8 cellular contexts compared by ENCODE assay signal in genomic region chr12:15276088-15276698, GRCh38. TPM values are rescaled to one million over a fixed set of nuclear protein-coding genes. Genes with fewer than 3 reads are reported as not detected.
A peak's percentile ranks its signal among the peaks of the same experiment; 100 is the strongest.
DNase-seq lines count a peak whose midpoint lies in the region; FAIRE-seq and TF ChIP-seq lines count a peak whose summit lies in the region.

No MANE protein-coding gene starts in this region.

- peak; percentile 47 for DNase-seq in Caki2 (ENCODE audit: low read depth)
- peak; percentile 49 for DNase-seq in HEK293T (ENCODE audit: extremely low spot score)
- DNase-seq in RCC 7860 (ENCODE audit: low spot score), result peak; percentile 18
- DNase-seq in fibroblast of mammary gland (ENCODE audit: low read depth), result peak; percentile 73
- DNase-seq in T-helper 2 cell treated with Interferon-gamma antibody and Interleukin-4, amounts not matched to agents 5 μg/mL and 100 μg/mL, for 36 hours (ENCODE audit: low spot score), result no peak
- DNase-seq in COR-L47 (lab: John Stamatoyannopoulos, UW), result no peak
- no peak for DNase-seq in NCI-H526 treated with DMSO at 0.1 percent for 48 hours (lab: John Stamatoyannopoulos, UW)

- CTCF ChIA-PET in HEK293T (lab: Yijun Ruan, JAX), result interaction anchor here (0.6 to 1.6 kb wide), 9 partner anchors 29 to 581 kb away, joined by 3 to 6 read pairs (median 3); partner anchors contain the start of gene RERG

- H3K4me2 ChIP-seq in parathyroid adenoma (ENCODE audit: low read length), result no peak overlapping the region

- no peaks in the 10 kb centered on the region for H3K79me2 ChIP-seq in parathyroid adenoma

- no peaks in the 10 kb centered on the region for H3K4me1 ChIP-seq in parathyroid adenoma

- peaks cover 8% of the 10 kb centered on the region for H3K27me3 Mint-ChIP-seq in T-helper 2 cell treated with Interferon-gamma antibody and Interleukin-4, amounts not matched to agents 5 μg/mL and 100 μg/mL, for 36 hours (ENCODE audit: low read depth)

- no peaks in the 10 kb centered on the region for H3K27me3 ChIP-seq in parathyroid adenoma (ENCODE audit: control insufficient read depth, insufficient read depth, low read length)

- H3K4me1 Mint-ChIP-seq in T-helper 2 cell treated with Interferon-gamma antibody and Interleukin-4, amounts not matched to agents 5 μg/mL and 100 μg/mL, for 36 hours (ENCODE audit: low read depth), result peaks cover 5% of the 10 kb centered on the region

- no peak overlapping the region for H3K27ac ChIP-seq in parathyroid adenoma

- no peak overlapping the region for H3K9ac ChIP-seq in parathyroid adenoma

- H2AFZ ChIP-seq in parathyroid adenoma, result peak overlapping the region; percentile 14

- no peaks in the 10 kb centered on the region for H3K9me3 ChIP-seq in parathyroid adenoma (ENCODE audit: control insufficient read depth, low read length)

- POLR2A ChIA-PET in HEK293T (lab: Yijun Ruan, JAX), result no interaction called here

- no peaks in the 10 kb centered on the region for H3K36me3 ChIP-seq in parathyroid adenoma (ENCODE audit: control insufficient read depth, insufficient read depth, low read length)

- TF ChIP-seq CTCF in fibroblast of mammary gland (conservative IDR thresholded peaks at IDR 0.05; ENCODE audit: control insufficient read depth, insufficient read depth, low read depth, low read length), result peak; percentile 72
- TF ChIP-seq CTCF in parathyroid adenoma (IDR thresholded peaks at IDR 0.05), result peak; percentile 69

- FAIRE-seq in RCC 7860 (lab: Jason Lieb, UNC), result peak; percentile 60

- H3K27ac Mint-ChIP-seq in T-helper 2 cell treated with Interferon-gamma antibody and Interleukin-4, amounts not matched to agents 5 μg/mL and 100 μg/mL, for 36 hours, result no peak overlapping the region

- H3K4me3 ChIP-seq in fibroblast of mammary gland (ENCODE audit: control insufficient read depth, low read depth, low read length), result no peak overlapping the region
- no peak overlapping the region for H3K4me3 ChIP-seq in parathyroid adenoma (ENCODE audit: low read depth, low read length)

- in situ Hi-C loops in Caki2 (cut with HindIII; ENCODE audit: low pct_unique_long_range_greater_than_20kb, low sequenced_read_pairs), result no loop called here

- H3K4me3 Mint-ChIP-seq in T-helper 2 cell treated with Interferon-gamma antibody and Interleukin-4, amounts not matched to agents 5 μg/mL and 100 μg/mL, for 36 hours, result no peak overlapping the region

- no peaks in the 10 kb centered on the region for H3K9me3 Mint-ChIP-seq in T-helper 2 cell treated with Interferon-gamma antibody and Interleukin-4, amounts not matched to agents 5 μg/mL and 100 μg/mL, for 36 hours

- no peaks in the 10 kb centered on the region for H3K36me3 Mint-ChIP-seq in T-helper 2 cell treated with Interferon-gamma antibody and Interleukin-4, amounts not matched to agents 5 μg/mL and 100 μg/mL, for 36 hours (ENCODE audit: low read depth)

TF ChIP-seq in HEK293T, 16 proteins besides CTCF, POLR2A, EP300 and RAD21:
- TF ChIP-seq BHLHE40 (IDR thresholded peaks at IDR 0.05; ENCODE audit: borderline replicate concordance) (no peak), ARNT (IDR thresholded peaks at IDR 0.05) (no peak), FOXK2 (IDR thresholded peaks at IDR 0.05) (no peak), FOXM1 (IDR thresholded peaks at IDR 0.05; ENCODE audit: borderline replicate concordance) (peak; percentile 81), PKNOX1 (IDR thresholded peaks at IDR 0.05) (peak; percentile 32; the same call in 1 of the 2 replicates), ZNF384 (IDR thresholded peaks at IDR 0.05) (no peak), SUZ12 (IDR thresholded peaks at IDR 0.05) (no peak), SP1 (IDR thresholded peaks at IDR 0.05) (no peak), LEF1 (IDR thresholded peaks at IDR 0.05; ENCODE audit: borderline replicate concordance) (no peak)
TF ChIP-seq in HEK293T: peak in this region for 2.

RNA-seq across cellular contexts. Expression of gene PTPRO, which starts 46.1 kb away (rescaled TPM):
- 0.54 and 4.8 TPM in 2 replicates for total RNA-seq in Caki2 (2014; rRNA removed; shearing (Covaris generic); ENCODE audit: low replicate concordance)

RNA-seq across cellular contexts. Expression of gene RERG, which starts 55.0 kb away (rescaled TPM):
- 2.9 and 3.0 TPM in 2 replicates for total RNA-seq in Caki2 (2014; rRNA removed; shearing (Covaris generic); ENCODE audit: low replicate concordance)

Comparison
In these comparisons a context has a peak if more than half of its experiments do, and no peak if none do; other contexts are left out.
1. DNase-seq: peak in Caki2 (single experiment), HEK293T (single experiment), RCC 7860 (single experiment) and fibroblast of mammary gland (single experiment); none in T-helper 2 cell treated with Interferon-gamma antibody and Interleukin-4, amounts not matched to agents 5 μg/mL and 100 μg/mL, for 36 hours (single experiment), COR-L47 (single experiment) and NCI-H526 treated with DMSO at 0.1 percent for 48 hours (single experiment).